8 cellular contexts compared by ENCODE assay signal in the genomic region with DNA sequence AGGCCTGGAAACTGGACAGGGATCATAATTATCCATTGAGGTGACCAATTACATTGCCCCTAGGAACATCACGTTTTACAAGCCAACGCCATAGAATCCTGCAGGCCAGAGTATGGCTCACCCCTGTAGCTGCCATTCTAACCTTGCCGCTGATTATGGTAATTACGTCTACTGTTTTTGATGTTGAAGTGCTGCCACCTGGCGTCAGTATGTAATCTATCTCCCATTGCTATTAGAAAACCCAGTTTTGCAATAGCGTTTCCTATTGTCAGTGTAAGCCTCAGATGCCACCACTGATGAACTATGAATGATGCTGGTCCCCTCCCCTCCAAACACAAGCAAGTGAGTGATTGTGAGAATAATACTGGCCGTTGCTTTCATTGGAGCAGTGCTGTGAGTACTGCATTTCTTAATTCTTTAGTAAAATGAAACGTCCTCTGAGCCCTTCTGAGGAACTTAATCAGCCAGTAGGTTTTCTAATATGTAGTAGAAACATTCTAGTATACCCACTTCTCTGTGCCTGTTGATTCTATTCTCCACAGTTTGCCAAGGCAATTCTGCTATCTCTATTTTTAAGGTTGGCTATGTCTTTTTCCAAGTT.
DNase-seq lines count a peak whose midpoint lies in the region; ATAC-seq and TF ChIP-seq lines count a peak whose summit lies in the region.

No MANE protein-coding gene starts in this region.

- peaks cover 5% of the 10 kb centered on the region for H3K4me1 Mint-ChIP-seq in T-helper 2 cell treated with Interferon-gamma antibody and Interleukin-4, amounts not matched to agents 5 μg/mL and 100 μg/mL, for 36 hours (ENCODE audit: low read depth)
- H3K4me1 Mint-ChIP-seq in endodermal cell = peaks cover 1% of the 10 kb centered on the region

- no peaks in the 10 kb centered on the region for H3K9me3 ChIP-seq in BE2C
- H3K9me3 ChIP-seq in endodermal cell (ENCODE audit: control insufficient read depth, low read length) = no peaks in the 10 kb centered on the region
- no peaks in the 10 kb centered on the region for H3K9me3 ChIP-seq in mucosa of descending colon
- H3K9me3 ChIP-seq in transverse colon = no peaks in the 10 kb centered on the region

- 7 to 23% methylated on average over 3 to 8 of the region's 8 CpGs for WGBS in endodermal cell (ENCODE audit: insufficient coverage in 1 of 2, insufficient read length in 1 of 2), 2 experiments
- WGBS in transverse colon (ENCODE audit: low coverage in 1 of 2), 2 donors = 5 to 9% methylated on average over 7 to 8 of the region's 8 CpGs

- H3K4me3 Mint-ChIP-seq in T-helper 2 cell treated with Interferon-gamma antibody and Interleukin-4, amounts not matched to agents 5 μg/mL and 100 μg/mL, for 36 hours = no peak overlapping the region
- H3K4me3 Mint-ChIP-seq in endodermal cell = no peak overlapping the region

- H3K4me3 ChIP-seq in BE2C (ENCODE audit: low read depth, low read length) (no peak overlapping the region), endodermal cell (ENCODE audit: low read length) (no peak overlapping the region), mucosa of descending colon (no peak overlapping the region), transverse colon (no peak overlapping the region)

- intact Hi-C loops in mucosa of descending colon (cut with DNase I, micrococcal nuclease) = loop anchor here in 1 of 2 donors (2.0 kb wide), 1 partner anchor 127 kb away; no protein-coding TSS in a partner anchor
- intact Hi-C loops in transverse colon (cut with DNase I; ENCODE audit: low total_unique reads) = no loop called here

- no peak overlapping the region for H3K27ac Mint-ChIP-seq in T-helper 2 cell treated with Interferon-gamma antibody and Interleukin-4, amounts not matched to agents 5 μg/mL and 100 μg/mL, for 36 hours
- no peak overlapping the region for H3K27ac Mint-ChIP-seq in endodermal cell

- ATAC-seq in GM18511 (IDR thresholded peaks at IDR 0.05; ENCODE audit: unreplicated experiment) (peak; percentile 92), HG02885 (IDR thresholded peaks at IDR 0.05; ENCODE audit: poor library complexity, unreplicated experiment) (peak; percentile 91), mucosa of descending colon (peak; percentile 84)

- TF ChIP-seq CTCF in BE2C (IDR thresholded peaks at IDR 0.05; ENCODE audit: low read depth, low read length) (peak; percentile 67), endodermal cell (conservative IDR thresholded peaks at IDR 0.05) (peak; percentile 83), mucosa of descending colon (IDR thresholded peaks at IDR 0.05) (peak; percentile 15), transverse colon (IDR thresholded peaks at IDR 0.05) (peak; percentile 44 to 55 (median 53))

- H3K36me3 Mint-ChIP-seq in T-helper 2 cell treated with Interferon-gamma antibody and Interleukin-4, amounts not matched to agents 5 μg/mL and 100 μg/mL, for 36 hours (ENCODE audit: low read depth) = no peaks in the 10 kb centered on the region
- H3K36me3 Mint-ChIP-seq in endodermal cell (ENCODE audit: low read depth) = no peaks in the 10 kb centered on the region

- peak; percentile 45 for DNase-seq in BE2C
- peak; percentile 41 for DNase-seq in NCI-H146 treated with DMSO at 0.1 percent for 48 hours (lab: John Stamatoyannopoulos, UW; ENCODE audit: unreplicated experiment)
- peak; percentile 11 for DNase-seq in T-helper 2 cell treated with Interferon-gamma antibody and Interleukin-4, amounts not matched to agents 5 μg/mL and 100 μg/mL, for 36 hours (ENCODE audit: low spot score)
- DNase-seq in endodermal cell = peak; percentile 83
- DNase-seq in mucosa of descending colon = peak in 2 of 3 donors; percentile 26 to 67
- DNase-seq in transverse colon = peak; percentile 57

- peaks cover 7% of the 10 kb centered on the region for H3K27me3 Mint-ChIP-seq in T-helper 2 cell treated with Interferon-gamma antibody and Interleukin-4, amounts not matched to agents 5 μg/mL and 100 μg/mL, for 36 hours (ENCODE audit: low read depth)
- H3K27me3 Mint-ChIP-seq in endodermal cell (ENCODE audit: insufficient read depth) = peaks cover 4% of the 10 kb centered on the region

- H3K27ac ChIP-seq in endodermal cell (ENCODE audit: low read depth, low read length) (no peak overlapping the region), transverse colon (no peak overlapping the region)

- in situ Hi-C loops in transverse colon (cut with MboI; ENCODE audit: low pct_ligation_motif_present in 1 of 4, low pct_unique_long_range_greater_than_20kb in 1 of 4, low sequenced_read_pairs in 3 of 4) = loop anchor here in 3 of 4 donors (10.0 to 25.0 kb wide), 2 partner anchors 668 to 681 kb away; no protein-coding TSS in a partner anchor

- H3K9ac ChIP-seq in endodermal cell (ENCODE audit: extremely low read depth, low read length, poor library complexity, severe bottlenecking) = no peak overlapping the region

- TF ChIP-seq EP300 in transverse colon (IDR thresholded peaks at IDR 0.05; ENCODE audit: low read depth) = no peak

- no peaks in the 10 kb centered on the region for H3K9me3 Mint-ChIP-seq in T-helper 2 cell treated with Interferon-gamma antibody and Interleukin-4, amounts not matched to agents 5 μg/mL and 100 μg/mL, for 36 hours
- no peaks in the 10 kb centered on the region for H3K9me3 Mint-ChIP-seq in endodermal cell

- H3K36me3 ChIP-seq in BE2C (no peaks in the 10 kb centered on the region), endodermal cell (ENCODE audit: control insufficient read depth, insufficient read depth, low read length) (no peaks in the 10 kb centered on the region), mucosa of descending colon (ENCODE audit: low read depth) (no peaks in the 10 kb centered on the region), transverse colon (no peaks in the 10 kb centered on the region)

- H3K4me1 ChIP-seq in BE2C (no peaks in the 10 kb centered on the region), endodermal cell (ENCODE audit: control insufficient read depth, insufficient read depth, low read length) (no peaks in the 10 kb centered on the region), mucosa of descending colon (ENCODE audit: low read depth) (no peaks in the 10 kb centered on the region), transverse colon (no peaks in the 10 kb centered on the region)

- no peaks in the 10 kb centered on the region; the same call in 1 of the 2 replicates for H3K27me3 ChIP-seq in BE2C
- H3K27me3 ChIP-seq in endodermal cell (ENCODE audit: control insufficient read depth, insufficient read depth, low read length, poor library complexity, severe bottlenecking) = no peaks in the 10 kb centered on the region
- H3K27me3 ChIP-seq in transverse colon = peaks cover 4% of the 10 kb centered on the region

- TF ChIP-seq POLR2A in transverse colon (IDR thresholded peaks at IDR 0.05) = no peak

Comparison
In these comparisons a context has a peak if more than half of its experiments do, and no peak if none do; other contexts are left out.
1. DNase-seq: peak in every context shown above with its lines; median percentile 83 in endodermal cell; 57 in transverse colon; 46 in mucosa of descending colon; 45 in BE2C; 41 in NCI-H146 treated with DMSO at 0.1 percent for 48 hours; 11 in T-helper 2 cell treated with Interferon-gamma antibody and Interleukin-4, amounts not matched to agents 5 μg/mL and 100 μg/mL, for 36 hours.
2. CTCF ChIP-seq: peak in every context shown above with its lines; median percentile 83 in endodermal cell; 67 in BE2C; 53 in transverse colon; 15 in mucosa of descending colon.